Comparison of ENCODE assay signal across 15 cellular contexts in genomic region chr6:151695181-151695580, GRCh38.
"Had no signal": no experiment of that assay in that cellular context is flagged by ENCODE, and none has a peak within 500 bp of the region (broad histone marks: within the 10 kb centered on the region; RNA-seq: fewer than 3 reads in every experiment).

No MANE protein-coding gene starts in this region.

- H3K9me3 ChIP-seq: ovary, right atrium auricular region had no signal

- H3K4me3 ChIP-seq: hepatocyte, lung, ovary, right atrium auricular region had no signal

- H3K27ac Mint-ChIP-seq: naive thymus-derived CD4-positive, alpha-beta T cell; nephron progenitor cell had no signal

- H3K36me3 ChIP-seq: ovary, right atrium auricular region had no signal

- H2AFZ ChIP-seq: hepatocyte had no signal

- H3K4me2 ChIP-seq: hepatocyte had no signal

- H3K9me3 Mint-ChIP-seq: nephron progenitor cell had no signal

- H3K79me2 ChIP-seq: hepatocyte had no signal

- H3K27ac ChIP-seq: hepatocyte, ovary, right atrium auricular region had no signal

- DNase-seq: effector memory CD4-positive, alpha-beta T cell; foreskin melanocyte; head of caudate nucleus; left colon; left ventricle myocardium superior; naive thymus-derived CD4-positive, alpha-beta T cell; nephron progenitor cell; ovary; small intestine; stimulated activated CD4-positive, alpha-beta T cell treated with anti-CD3 and anti-CD28 coated beads, Interleukin-12 subunit alpha, Interleukin-12 subunit beta, amount 100 ng/mL, for 4 hours; stimulated activated naive CD4-positive, alpha-beta T cell; trophoblast cell had no signal

- H3K4me1 Mint-ChIP-seq: nephron progenitor cell had no signal

- ATAC-seq: left colon; left ventricle myocardium superior; naive thymus-derived CD4-positive, alpha-beta T cell had no signal

- H3K4me3 Mint-ChIP-seq: naive thymus-derived CD4-positive, alpha-beta T cell; nephron progenitor cell had no signal

- H3K27me3 ChIP-seq: hepatocyte, ovary, right atrium auricular region had no signal
